In genomic region chr10:101041252-101041761, GRCh38 we compare ENCODE assay signal across 8 cellular contexts. TPM values are rescaled to one million over a fixed set of nuclear protein-coding genes. Genes with fewer than 3 reads are reported as not detected.
DNase-seq lines count a peak whose midpoint lies in the region; FAIRE-seq and TF ChIP-seq lines count a peak whose summit lies in the region.

No MANE protein-coding gene starts in this region.

- H3K4me3 Mint-ChIP-seq in CD14-positive monocyte, result peak overlapping the region in 1 of 2 donors; percentile 50
- no peak overlapping the region for H3K4me3 Mint-ChIP-seq in nephron progenitor cell

- H3K4me3 ChIP-seq in OCI-LY1 (ENCODE audit: low read depth, low read length, poor library complexity, severe bottlenecking), result no peak overlapping the region
- H3K4me3 ChIP-seq in esophagus muscularis mucosa, result no peak overlapping the region
- no peak overlapping the region for H3K4me3 ChIP-seq in thyroid gland (replicated peaks in 1 of 3)

- no peak for TF ChIP-seq POLR2A in esophagus muscularis mucosa (IDR thresholded peaks at IDR 0.05; ENCODE audit: low read depth)
- no peak for TF ChIP-seq POLR2A in thyroid gland (IDR thresholded peaks at IDR 0.05)

- TF ChIP-seq CTCF in CD14-positive monocyte (IDR thresholded peaks at IDR 0.05) (peak; percentile 90), OCI-LY1 (IDR thresholded peaks at IDR 0.05; ENCODE audit: low read length) (peak; percentile 62), esophagus muscularis mucosa (IDR thresholded peaks at IDR 0.05) (peak; percentile 84 to 90 (median 85)), nephron progenitor cell (IDR thresholded peaks at IDR 0.05) (peak; percentile 84), thyroid gland (IDR thresholded peaks at IDR 0.05) (peak; percentile 19 to 93 (median 80))

- H3K36me3 Mint-ChIP-seq in CD14-positive monocyte (peaks cover 39 to 46% of the 10 kb centered on the region in 2 donors), nephron progenitor cell (ENCODE audit: low read depth) (no peaks in the 10 kb centered on the region)

- H3K27ac ChIP-seq in OCI-LY1 (ENCODE audit: low read depth, low read length, poor library complexity, severe bottlenecking), result no peak overlapping the region
- peak overlapping the region in 3 of 4 donors; percentile 85 to 91 (median 88) for H3K27ac ChIP-seq in esophagus muscularis mucosa (replicated peaks in 1 of 4)
- H3K27ac ChIP-seq in thyroid gland, result no peak overlapping the region

- WGBS in esophagus muscularis mucosa, result 20% methylated on average over 6 of the region's 6 CpGs
- 26% methylated on average over 6 of the region's 6 CpGs for WGBS in thyroid gland, 2 donors

- H3K9me2 ChIP-seq in OCI-LY1 (ENCODE audit: low read depth, low read length), result no peaks in the 10 kb centered on the region

- TF ChIP-seq EP300 in esophagus muscularis mucosa (IDR thresholded peaks at IDR 0.05), result no peak

- H3K27me3 Mint-ChIP-seq in CD14-positive monocyte (ENCODE audit: low read depth in 3 of 3), result peaks cover 10 to 12% (median 11%) of the 10 kb centered on the region in 3 donors
- peaks cover 64% of the 10 kb centered on the region for H3K27me3 Mint-ChIP-seq in nephron progenitor cell (ENCODE audit: low read depth, poor library complexity)

- no peak overlapping the region for H3K9ac ChIP-seq in OCI-LY1 (ENCODE audit: low read length)

- H3K9me3 ChIP-seq in OCI-LY1 (ENCODE audit: low read length) (no peaks in the 10 kb centered on the region), esophagus muscularis mucosa (no peaks in the 10 kb centered on the region), thyroid gland (no peaks in the 10 kb centered on the region)

- H3K27ac Mint-ChIP-seq in CD14-positive monocyte (peak overlapping the region in 2 of 7 donors; percentile 50 to 100), nephron progenitor cell (no peak overlapping the region)

- H3F3A ChIP-seq in OCI-LY1 (ENCODE audit: insufficient read depth, low read length), result no peaks in the 10 kb centered on the region

- no peak overlapping the region for H3K4me2 ChIP-seq in OCI-LY1 (ENCODE audit: low read length)

- DNase-seq in CD14-positive monocyte (ENCODE audit: low spot score) (peak; percentile 79), GM19239 (ENCODE audit: insufficient read length, low spot score) (peak; percentile 78), HT1080 (ENCODE audit: low read depth) (peak; percentile 83), activated T-cell treated with anti-CD3 and anti-CD28 coated beads for 1 hour (ENCODE audit: low read depth) (peak; percentile 61), esophagus muscularis mucosa (ENCODE audit: extremely low spot score) (peak; percentile 96), nephron progenitor cell (peak; percentile 78), thyroid gland (peak; percentile 85 to 86)

- H4K20me1 ChIP-seq in OCI-LY1 (ENCODE audit: insufficient read depth, low read length), result no peaks in the 10 kb centered on the region

- no peaks in the 10 kb centered on the region for H3K79me2 ChIP-seq in OCI-LY1 (ENCODE audit: insufficient read depth, low read length)

- H3K27me3 ChIP-seq in OCI-LY1 (ENCODE audit: insufficient read depth, low read length), result no peaks in the 10 kb centered on the region
- H3K27me3 ChIP-seq in esophagus muscularis mucosa, result peaks cover 0 to 6% (median 0%) of the 10 kb centered on the region in 4 donors
- H3K27me3 ChIP-seq in thyroid gland, result no peaks in the 10 kb centered on the region

- peak; percentile 88 for FAIRE-seq in GM19239 (lab: Jason Lieb, UNC)

- H3K4me1 Mint-ChIP-seq in CD14-positive monocyte, result peaks cover 23% of the 10 kb centered on the region
- peaks cover 73% of the 10 kb centered on the region for H3K4me1 Mint-ChIP-seq in nephron progenitor cell

- peaks cover 15% of the 10 kb centered on the region for H3K4me1 ChIP-seq in OCI-LY1 (ENCODE audit: insufficient read depth, low read length, severe bottlenecking)
- H3K4me1 ChIP-seq in esophagus muscularis mucosa, result peaks cover 12 to 30% (median 27%) of the 10 kb centered on the region in 4 donors
- peaks cover 13% of the 10 kb centered on the region in 2 donors for H3K4me1 ChIP-seq in thyroid gland

- H2AFZ ChIP-seq in OCI-LY1 (ENCODE audit: low read length), result no peak overlapping the region

- peaks cover 0 to 1% (median 0%) of the 10 kb centered on the region in 7 donors for H3K9me3 Mint-ChIP-seq in CD14-positive monocyte
- H3K9me3 Mint-ChIP-seq in nephron progenitor cell, result no peaks in the 10 kb centered on the region

- intact Hi-C loops in CD14-positive monocyte (cut with micrococcal nuclease), result loop anchor here in 1 of 2 donors (5.0 kb wide), 1 partner anchor 101 kb away; no protein-coding TSS in a partner anchor
- intact Hi-C loops in esophagus muscularis mucosa (cut with DNase I), result no loop called here
- intact Hi-C loops in thyroid gland (cut with DNase I), result no loop called here

- H3K36me3 ChIP-seq in OCI-LY1 (ENCODE audit: insufficient read depth, low read length), result no peaks in the 10 kb centered on the region
- peaks cover 19 to 41% (median 36%) of the 10 kb centered on the region in 4 donors for H3K36me3 ChIP-seq in esophagus muscularis mucosa
- peaks cover 14 to 22% of the 10 kb centered on the region in 2 donors for H3K36me3 ChIP-seq in thyroid gland

RNA-seq across cellular contexts. Expression of gene SFXN3, which starts 10.3 kb away (rescaled TPM):
- 10 to 100 TPM; 21.3 to 24.2 TPM for polyA plus RNA-seq in CD14-positive monocyte
- 70.2 and 76.3 TPM in 2 replicates for total RNA-seq in HT1080 (2014; rRNA removed; shearing (Covaris generic))
- 49.4 and 49.8 TPM in 2 replicates for polyA plus RNA-seq in HT1080 (2015; cell fraction: cytosol; rRNA removed)
- 160 and 189 TPM in 2 replicates for polyA plus RNA-seq in HT1080 (2015; cell fraction: nucleus; rRNA removed)
- total RNA-seq in esophagus muscularis mucosa (10 to 100 TPM; 40.9 to 95.5 (median 76.1) TPM), thyroid gland (10 to 100 TPM; 35.8 to 56.8 (median 43.3) TPM)

RNA-seq across cellular contexts. Expression of gene PDZD7, which starts 10.4 kb away (rescaled TPM):
- not detected for polyA plus RNA-seq in CD14-positive monocyte
- total RNA-seq in HT1080 (2014; rRNA removed; shearing (Covaris generic)), result 0.80 and 1.6 TPM in 2 replicates
- polyA plus RNA-seq in HT1080 (2015; cell fraction: cytosol; rRNA removed), result 1.2 and 1.3 TPM in 2 replicates
- 2.8 and 4.4 TPM in 2 replicates for polyA plus RNA-seq in HT1080 (2015; cell fraction: nucleus; rRNA removed)
- total RNA-seq in esophagus muscularis mucosa (under 1 TPM; under 0.01 to 0.75 (median 0.39) TPM), thyroid gland (1 to 10 TPM in 1 of 4 donors, under 1 TPM in 3; 0.24 to 1.1 (median 0.69) TPM)

RNA-seq across cellular contexts. Expression of gene KAZALD1, which starts 20.5 kb away (rescaled TPM):
- under 1 TPM; 0.15 to 0.53 TPM for polyA plus RNA-seq in CD14-positive monocyte
- total RNA-seq in HT1080 (2014; rRNA removed; shearing (Covaris generic)), result 13.4 and 14.0 TPM in 2 replicates
- polyA plus RNA-seq in HT1080 (2015; cell fraction: cytosol; rRNA removed), result 10.0 and 11.7 TPM in 2 replicates
- 12.7 and 13.5 TPM in 2 replicates for polyA plus RNA-seq in HT1080 (2015; cell fraction: nucleus; rRNA removed)
- total RNA-seq in esophagus muscularis mucosa (1 to 10 TPM; 1.0 to 4.0 (median 2.6) TPM), thyroid gland (1 to 10 TPM; 3.1 to 9.9 (median 6.3) TPM)

RNA-seq across cellular contexts. Expression of gene LZTS2, which starts 41.7 kb away (rescaled TPM):
- 1 to 10 TPM; 2.8 to 3.3 TPM for polyA plus RNA-seq in CD14-positive monocyte
- 51.8 and 62.1 TPM in 2 replicates for total RNA-seq in HT1080 (2014; rRNA removed; shearing (Covaris generic))
- polyA plus RNA-seq in HT1080 (2015; cell fraction: cytosol; rRNA removed), result 44.8 and 46.6 TPM in 2 replicates
- 73.4 and 79.0 TPM in 2 replicates for polyA plus RNA-seq in HT1080 (2015; cell fraction: nucleus; rRNA removed)
- total RNA-seq in esophagus muscularis mucosa, result 100 to 1,000 TPM in 3 of 4 donors, 10 to 100 TPM in 1; 90.5 to 209 (median 162) TPM
- total RNA-seq in thyroid gland, result 100 to 1,000 TPM in 1 of 4 donors, 10 to 100 TPM in 3; 75.4 to 107 (median 88.1) TPM

RNA-seq across cellular contexts. Expression of gene TWNK, which starts 54.0 kb away (rescaled TPM):
- under 1 TPM; 0.31 to 0.69 TPM for polyA plus RNA-seq in CD14-positive monocyte
- 29.8 and 35.9 TPM in 2 replicates for total RNA-seq in HT1080 (2014; rRNA removed; shearing (Covaris generic))
- 23.1 and 25.3 TPM in 2 replicates for polyA plus RNA-seq in HT1080 (2015; cell fraction: cytosol; rRNA removed)
- polyA plus RNA-seq in HT1080 (2015; cell fraction: nucleus; rRNA removed), result 32.6 and 36.7 TPM in 2 replicates
- total RNA-seq in esophagus muscularis mucosa (10 to 100 TPM in 2 of 4 donors, 1 to 10 TPM in 2; 3.7 to 11.1 (median 9.0) TPM), thyroid gland (1 to 10 TPM; 5.5 to 7.7 (median 6.8) TPM)

Comparison
In these comparisons a context has a peak if more than half of its experiments do, and no peak if none do; other contexts are left out.
1. H3K27ac ChIP-seq: peak in esophagus muscularis mucosa (3 of 4); none in OCI-LY1 (single experiment) and thyroid gland (0 of 3).
2. Peak in every context shown above with its lines, with median percentiles within 50 percentile points of each other: DNase-seq and CTCF ChIP-seq.